In the genomic region with DNA sequence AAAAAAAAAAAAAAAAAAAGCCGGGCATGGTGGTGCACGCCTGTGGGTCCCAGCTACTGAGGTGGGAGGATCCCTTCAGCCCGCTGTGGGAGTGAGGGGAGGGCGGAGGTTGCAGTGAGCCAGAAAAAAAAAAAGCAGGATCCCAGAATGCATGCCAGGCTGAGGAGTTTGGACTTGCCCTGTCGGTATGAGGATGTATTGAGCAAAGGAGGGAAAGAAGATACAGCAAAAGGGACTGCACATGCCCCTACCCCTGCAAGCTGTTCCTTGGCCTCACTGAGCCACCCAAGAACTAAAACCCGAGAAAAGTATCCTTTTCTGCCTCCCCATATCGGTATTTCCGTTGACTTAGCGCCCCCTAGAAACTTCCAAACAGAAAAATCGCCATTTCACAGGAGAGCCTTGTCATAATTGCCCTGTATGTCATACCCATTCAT, we compare ENCODE assay signal across 9 cellular contexts.
DNase-seq lines count a peak whose midpoint lies in the region; ATAC-seq and TF ChIP-seq lines count a peak whose summit lies in the region.
"Had no signal": no experiment of that assay in that cellular context is flagged by ENCODE, and none has a peak within 500 bp of the region (broad histone marks: within the 10 kb centered on the region; RNA-seq: fewer than 3 reads in every experiment).

No MANE protein-coding gene starts in this region.

- H3K9me3 ChIP-seq in RWPE2 (ENCODE audit: severe bottlenecking), result no peaks in the 10 kb centered on the region

- H3K4me1 ChIP-seq in RWPE2 (ENCODE audit: insufficient read depth, poor library complexity, severe bottlenecking), result peaks cover 8% of the 10 kb centered on the region

- no peak for DNase-seq in AG09309 (ENCODE audit: low read depth)
- no peak for DNase-seq in RWPE2 (ENCODE audit: low spot score)
- peak; percentile 30 for DNase-seq in fibroblast of mammary gland (ENCODE audit: low read depth)
- no peak for DNase-seq in DMS79 (lab: John Stamatoyannopoulos, UW)
- DNase-seq in activated CD8-positive, alpha-beta memory T cell treated with anti-CD3 and anti-CD28 coated beads, Interleukin-2, amount 50 U/mL, for 4 hours, result no peak
- no peak for DNase-seq in COLO829 (ENCODE audit: low spot score)

- TF ChIP-seq CTCF in AG09309 (IDR thresholded peaks at IDR 0.05; ENCODE audit: control insufficient read depth, insufficient read depth, low read depth, low read length, missing control alignments), result peak; percentile 39
- peak; percentile 56 for TF ChIP-seq CTCF in GM12872 (IDR thresholded peaks at IDR 0.05; ENCODE audit: insufficient read depth, low read depth, low read length)
- TF ChIP-seq CTCF in RWPE2 (IDR thresholded peaks at IDR 0.05; ENCODE audit: poor library complexity, severe bottlenecking), result peak; percentile 53
- peak; percentile 43 for TF ChIP-seq CTCF in fibroblast of mammary gland (conservative IDR thresholded peaks at IDR 0.05; ENCODE audit: control insufficient read depth, insufficient read depth, low read depth, low read length)

- H3K27me3 ChIP-seq in RWPE2 (ENCODE audit: insufficient read depth, poor library complexity, severe bottlenecking), result no peaks in the 10 kb centered on the region

- ATAC-seq in RWPE2 (ENCODE audit: low read depth) (peak; percentile 47), GM21447 (IDR thresholded peaks at IDR 0.05; ENCODE audit: unreplicated experiment) (no peak)

- H3K36me3 ChIP-seq in RWPE2 (ENCODE audit: low read depth), result peaks cover 23% of the 10 kb centered on the region

- H3K4me3 ChIP-seq in AG09309 (ENCODE audit: control insufficient read depth, low read depth, low read length), result no peak overlapping the region
- no peak overlapping the region for H3K4me3 ChIP-seq in RWPE2 (ENCODE audit: severe bottlenecking)
- H3K4me3 ChIP-seq in fibroblast of mammary gland (ENCODE audit: control insufficient read depth, low read depth, low read length), result no peak overlapping the region
- H3K4me3 ChIP-seq: lung had no signal

- H3K27ac ChIP-seq in RWPE2 (ENCODE audit: poor library complexity, severe bottlenecking), result peak overlapping the region; percentile 56
